In genomic region chr5:17694922-17695321, GRCh38 we compare ENCODE assay signal across 24 cellular contexts.
"Had no signal": no experiment of that assay in that cellular context is flagged by ENCODE, and none has a peak within 500 bp of the region (broad histone marks: within the 10 kb centered on the region; RNA-seq: fewer than 3 reads in every experiment).

No MANE protein-coding gene starts in this region.

- H3K4me1 Mint-ChIP-seq: activated naive CD4-positive, alpha-beta T cell treated with anti-CD3 and anti-CD28 coated beads, Interleukin-2, amount 10 ng/mL, durations not matched to agents 7 days and 5 days; central memory CD8-positive, alpha-beta T cell; endodermal cell; nephron had no signal

- H3K4me3 Mint-ChIP-seq: activated naive CD4-positive, alpha-beta T cell treated with anti-CD3 and anti-CD28 coated beads, Interleukin-2, amount 10 ng/mL, durations not matched to agents 7 days and 5 days; brain; central memory CD8-positive, alpha-beta T cell; endodermal cell; nephron; T-helper 1 cell treated with Interleukin-12 subunit alpha and Interleukin-12 subunit beta and Interleukin-4 antibody, amounts not matched to agents 30 μg/mL and 1 μg/mL, for 36 hours; WTC11 had no signal

- H3K9me3 ChIP-seq: neutrophil, ovary, prostate gland, right atrium auricular region, thoracic aorta, upper lobe of right lung had no signal

- H3K27me3 ChIP-seq: neutrophil, ovary, right atrium auricular region, spleen, upper lobe of right lung had no signal

- H3K4me3 ChIP-seq: coronary artery, ovary, prostate gland, right atrium auricular region, spleen, thoracic aorta, upper lobe of right lung had no signal

- H3K27ac Mint-ChIP-seq: activated naive CD4-positive, alpha-beta T cell treated with anti-CD3 and anti-CD28 coated beads, Interleukin-2, amount 10 ng/mL, durations not matched to agents 7 days and 5 days; brain; endodermal cell; T-helper 1 cell treated with Interleukin-12 subunit alpha and Interleukin-12 subunit beta and Interleukin-4 antibody, amounts not matched to agents 30 μg/mL and 1 μg/mL, for 36 hours; WTC11 had no signal

- H3K36me3 ChIP-seq: neutrophil, ovary, prostate gland, right atrium auricular region, spleen, thoracic aorta, upper lobe of right lung had no signal

- H3K4me1 ChIP-seq: prostate gland, right atrium auricular region, spleen, upper lobe of right lung had no signal

- DNase-seq: activated CD4-positive, alpha-beta T cell treated with anti-CD3 and anti-CD28 coated beads, Interleukin-2, amount 50 U/mL, for 4 hours; activated CD8-positive, alpha-beta memory T cell treated with anti-CD3 and anti-CD28 coated beads, Interleukin-2, amount 50 U/mL, for 48 hours; activated naive CD4-positive, alpha-beta T cell treated with anti-CD3 and anti-CD28 coated beads, Interleukin-2, amount 10 ng/mL, durations not matched to agents 7 days and 5 days; activated T-cell treated with anti-CD3 and anti-CD28 coated beads, Interleukin-2, amount 50 U/mL, for 48 hours; anterior cingulate cortex; endodermal cell; foreskin fibroblast; left ventricle myocardium superior; ovary; spleen; stimulated activated CD4-positive, alpha-beta T cell treated with anti-CD3 and anti-CD28 coated beads, Interleukin-4, amount 100 ng/mL, for 1 hour; stimulated activated naive CD4-positive, alpha-beta T cell; T1000; upper lobe of right lung had no signal

- H3K27ac ChIP-seq: coronary artery, neutrophil, ovary, prostate gland, right atrium auricular region, spleen, thoracic aorta, upper lobe of right lung had no signal

- H3K9me3 Mint-ChIP-seq: brain, endodermal cell, nephron had no signal

- H3K36me3 Mint-ChIP-seq: activated naive CD4-positive, alpha-beta T cell treated with anti-CD3 and anti-CD28 coated beads, Interleukin-2, amount 10 ng/mL, durations not matched to agents 7 days and 5 days; brain; WTC11 had no signal

- H3K27me3 Mint-ChIP-seq: activated naive CD4-positive, alpha-beta T cell treated with anti-CD3 and anti-CD28 coated beads, Interleukin-2, amount 10 ng/mL, durations not matched to agents 7 days and 5 days; brain; central memory CD8-positive, alpha-beta T cell had no signal
